Comparison of ENCODE assay signal across 9 cellular contexts in the genomic region with DNA sequence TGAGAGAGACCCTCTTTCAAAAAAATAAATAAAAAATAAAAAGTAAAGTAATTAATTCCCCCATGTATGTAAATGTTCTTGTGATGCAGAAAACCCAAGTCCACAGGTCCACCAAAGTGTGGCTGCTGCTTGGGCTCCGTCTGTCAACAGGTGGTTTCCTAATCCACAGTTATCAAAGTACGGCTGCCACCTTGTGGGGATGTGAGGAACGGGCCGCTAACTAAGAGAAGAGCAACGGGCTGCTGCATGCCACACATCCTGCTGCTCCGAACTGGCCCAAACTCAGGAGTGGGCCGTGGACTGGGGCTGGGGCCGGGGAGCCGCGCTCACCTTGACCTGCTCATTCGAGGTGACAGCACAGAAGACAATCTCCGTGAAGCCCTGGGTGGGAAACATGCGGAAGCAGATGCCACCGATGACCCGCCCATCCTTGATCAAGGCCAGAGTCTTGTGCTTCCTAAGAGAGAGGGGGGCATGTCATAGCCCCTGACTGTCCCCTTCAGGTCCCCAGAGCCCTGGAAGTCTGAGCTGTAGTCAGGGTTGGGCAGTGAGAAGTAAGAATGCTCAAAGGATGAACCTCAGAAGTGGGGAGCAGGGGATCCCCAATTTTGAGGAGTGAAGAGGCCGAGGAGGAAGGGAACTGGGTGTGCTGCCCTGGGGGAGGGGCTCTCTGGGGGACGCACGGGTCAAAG. TPM values are rescaled to one million over a fixed set of nuclear protein-coding genes. Genes with fewer than 3 reads are reported as not detected.
DNase-seq lines count a peak whose midpoint lies in the region; ATAC-seq and TF ChIP-seq lines count a peak whose summit lies in the region.
"Had no signal": no experiment of that assay in that cellular context is flagged by ENCODE, and none has a peak within 500 bp of the region (broad histone marks: within the 10 kb centered on the region; RNA-seq: fewer than 3 reads in every experiment).

No MANE protein-coding gene starts in this region.

- H2AFZ ChIP-seq in GM23338 = no peak overlapping the region

- peak; percentile 59 for TF ChIP-seq CTCF in A673 (conservative IDR thresholded peaks at IDR 0.05; ENCODE audit: low read depth, low read length)
- TF ChIP-seq CTCF in GM23338 (conservative IDR thresholded peaks at IDR 0.05; ENCODE audit: low read depth in 2 of 2) = peak; percentile 82 to 92
- TF ChIP-seq CTCF in WI38 (IDR thresholded peaks at IDR 0.05; ENCODE audit: low read depth, low read length) = peak; percentile 78

- H4K20me1 ChIP-seq in GM23338 (replicated peaks; ENCODE audit: insufficient read depth) = 0 out of 2 replicates have a peak, but pooled peaks cover 5% of the 10 kb centered on the region

- H3K9me3 ChIP-seq in A673 (ENCODE audit: low read depth, low read length, poor library complexity, severe bottlenecking) = no peaks in the 10 kb centered on the region

- H3K4me3 Mint-ChIP-seq in GM23338 = no peak overlapping the region
- H3K4me3 Mint-ChIP-seq: stimulated activated naive CD8-positive, alpha-beta T cell treated with anti-CD3 and anti-CD28 coated beads, Interleukin-15, Interleukin-2, amounts not matched to agents 100 ng/mL and 50 ng/mL, for 24 hours had no signal

- no peak overlapping the region for H3K4me3 ChIP-seq in A673 (ENCODE audit: low read depth, low read length, poor library complexity, severe bottlenecking)
- no peak overlapping the region for H3K4me3 ChIP-seq in GM23338
- H3K4me3 ChIP-seq in WI38 (ENCODE audit: low read depth, low read length) = no peak overlapping the region

- no peak overlapping the region for H3K27ac ChIP-seq in A673 (ENCODE audit: low read depth, low read length, poor library complexity, severe bottlenecking)
- H3K27ac ChIP-seq in GM23338 (ENCODE audit: low read depth) = peak overlapping the region; percentile 26; the same call in 1 of the 2 replicates

- H3K36me3 Mint-ChIP-seq in GM23338 (ENCODE audit: low read depth) = peaks cover 32% of the 10 kb centered on the region

- CTCF ChIA-PET in A673 (lab: Charles Lee) = no interaction called here

- H3K79me2 ChIP-seq in GM23338 (replicated peaks; ENCODE audit: insufficient read depth) = no peaks in the 10 kb centered on the region

- H3F3A ChIP-seq in GM23338 (replicated peaks; ENCODE audit: low read depth) = peaks cover 8% of the 10 kb centered on the region; the same call in 1 of the 2 replicates

- H3K27me3 ChIP-seq in A673 (replicated peaks; ENCODE audit: insufficient read depth, low read depth, low read length, poor library complexity) (no peaks in the 10 kb centered on the region), GM23338 (ENCODE audit: insufficient read depth) (no peaks in the 10 kb centered on the region)

- peaks cover 21% of the 10 kb centered on the region for H3K27me3 Mint-ChIP-seq in GM23338 (ENCODE audit: insufficient read depth, low read depth, poor library complexity)
- H3K27me3 Mint-ChIP-seq: stimulated activated naive CD8-positive, alpha-beta T cell treated with anti-CD3 and anti-CD28 coated beads, Interleukin-15, Interleukin-2, amounts not matched to agents 100 ng/mL and 50 ng/mL, for 24 hours had no signal

- intact Hi-C loops in A673 (cut with micrococcal nuclease; ENCODE audit: unreplicated experiment) = loop anchor here (2.0 to 5.0 kb wide), 2 partner anchors 92 to 150 kb away; a partner anchor contains a TSS

- H3K36me3 ChIP-seq in A673 (ENCODE audit: insufficient read depth, low read length, poor library complexity, severe bottlenecking) (peaks cover 12% of the 10 kb centered on the region), GM23338 (ENCODE audit: insufficient read depth) (no peaks in the 10 kb centered on the region; the same call in 1 of the 2 replicates)

- H3K27ac Mint-ChIP-seq in GM23338 = no peak overlapping the region
- H3K27ac Mint-ChIP-seq: stimulated activated naive CD8-positive, alpha-beta T cell treated with anti-CD3 and anti-CD28 coated beads, Interleukin-15, Interleukin-2, amounts not matched to agents 100 ng/mL and 50 ng/mL, for 24 hours had no signal

- H3K4me1 Mint-ChIP-seq in GM23338 = peaks cover 21% of the 10 kb centered on the region

- DNase-seq in A673 (ENCODE audit: low spot score) (peak; percentile 73), GM23338 (ENCODE audit: low spot score) (peak; percentile 96), NCI-H345 (lab: John Stamatoyannopoulos, UW) (peak; percentile 59), T47D (ENCODE audit: low read depth in 1 of 2, low spot score in 1 of 2) (peak; percentile 85 to 92), islet precursor cell (peak; percentile 95)
- DNase-seq in stimulated activated CD4-positive, alpha-beta T cell treated with anti-CD3 and anti-CD28 coated beads, Interleukin-1b, Interleukin-23, amount 100 ng/mL, for 24 hours (ENCODE audit: low read depth in 4 of 4, low spot score in 1 of 4) = peak; percentile 56 to 70 (median 64)

- in situ Hi-C loops in T47D (cut with HindIII; ENCODE audit: low pct_unique_long_range_greater_than_20kb, low sequenced_read_pairs) = no loop called here

- H3K9me3 Mint-ChIP-seq in GM23338 = no peaks in the 10 kb centered on the region; the same call in 2 of the 3 replicates
- H3K9me3 Mint-ChIP-seq: stimulated activated naive CD8-positive, alpha-beta T cell treated with anti-CD3 and anti-CD28 coated beads, Interleukin-15, Interleukin-2, amounts not matched to agents 100 ng/mL and 50 ng/mL, for 24 hours had no signal

- no peak overlapping the region for H3K4me2 ChIP-seq in GM23338

- POLR2A ChIA-PET in A673 (lab: Charles Lee; ENCODE audit: low non-redundant PET) = no interaction called here

- peak; percentile 26 for ATAC-seq in GM23338
- no peak for ATAC-seq in HG03095 (IDR thresholded peaks at IDR 0.05; ENCODE audit: unreplicated experiment)

- no peaks in the 10 kb centered on the region for H3K9me2 ChIP-seq in GM23338 (ENCODE audit: insufficient read depth)

- H3K4me1 ChIP-seq in A673 (ENCODE audit: insufficient read depth, low read length, poor library complexity, severe bottlenecking) = no peaks in the 10 kb centered on the region
- peaks cover 11% of the 10 kb centered on the region; the same call in 1 of the 2 replicates for H3K4me1 ChIP-seq in GM23338 (ENCODE audit: insufficient read depth)

- no TSS peak for BruUV-seq in A673 (replicated peaks; lab: Mats Ljungman, UMichigan)

TF ChIP-seq in GM23338, 12 proteins besides CTCF, POLR2A, EP300 and RAD21:
- TF ChIP-seq EZH2 (IDR thresholded peaks at IDR 0.05; ENCODE audit: low read depth, unreplicated experiment) (no peak), POLR2AphosphoS5 (IDR thresholded peaks at IDR 0.05; ENCODE audit: low read depth) (no peak), JUNB (IDR thresholded peaks at IDR 0.05; ENCODE audit: unreplicated experiment) (no peak), EZH2phosphoT487 (IDR thresholded peaks at IDR 0.05; ENCODE audit: unreplicated experiment) (no peak), ZNF331 (CRISPR knock-in tag; IDR thresholded peaks at IDR 0.05; ENCODE audit: low read depth) (no peak)
- TF ChIP-seq, protein P1, sequence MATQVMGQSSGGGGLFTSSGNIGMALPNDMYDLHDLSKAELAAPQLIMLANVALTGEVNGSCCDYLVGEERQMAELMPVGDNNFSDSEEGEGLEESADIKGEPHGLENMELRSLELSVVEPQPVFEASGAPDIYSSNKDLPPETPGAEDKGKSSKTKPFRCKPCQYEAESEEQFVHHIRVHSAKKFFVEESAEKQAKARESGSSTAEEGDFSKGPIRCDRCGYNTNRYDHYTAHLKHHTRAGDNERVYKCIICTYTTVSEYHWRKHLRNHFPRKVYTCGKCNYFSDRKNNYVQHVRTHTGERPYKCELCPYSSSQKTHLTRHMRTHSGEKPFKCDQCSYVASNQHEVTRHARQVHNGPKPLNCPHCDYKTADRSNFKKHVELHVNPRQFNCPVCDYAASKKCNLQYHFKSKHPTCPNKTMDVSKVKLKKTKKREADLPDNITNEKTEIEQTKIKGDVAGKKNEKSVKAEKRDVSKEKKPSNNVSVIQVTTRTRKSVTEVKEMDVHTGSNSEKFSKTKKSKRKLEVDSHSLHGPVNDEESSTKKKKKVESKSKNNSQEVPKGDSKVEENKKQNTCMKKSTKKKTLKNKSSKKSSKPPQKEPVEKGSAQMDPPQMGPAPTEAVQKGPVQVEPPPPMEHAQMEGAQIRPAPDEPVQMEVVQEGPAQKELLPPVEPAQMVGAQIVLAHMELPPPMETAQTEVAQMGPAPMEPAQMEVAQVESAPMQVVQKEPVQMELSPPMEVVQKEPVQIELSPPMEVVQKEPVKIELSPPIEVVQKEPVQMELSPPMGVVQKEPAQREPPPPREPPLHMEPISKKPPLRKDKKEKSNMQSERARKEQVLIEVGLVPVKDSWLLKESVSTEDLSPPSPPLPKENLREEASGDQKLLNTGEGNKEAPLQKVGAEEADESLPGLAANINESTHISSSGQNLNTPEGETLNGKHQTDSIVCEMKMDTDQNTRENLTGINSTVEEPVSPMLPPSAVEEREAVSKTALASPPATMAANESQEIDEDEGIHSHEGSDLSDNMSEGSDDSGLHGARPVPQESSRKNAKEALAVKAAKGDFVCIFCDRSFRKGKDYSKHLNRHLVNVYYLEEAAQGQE (IDR thresholded peaks at IDR 0.05; ENCODE audit: unreplicated experiment) = no peak

RNA-seq across cellular contexts. Expression of a gene that starts 4.3 kb away (rescaled TPM):
- 28.6 and 30.3 TPM in 2 replicates for total RNA-seq in A673 (2021)
- total RNA-seq in GM23338 (2014; rRNA removed; shearing (Covaris generic)) = 25.2 and 44.5 TPM in 2 replicates
- polyA plus RNA-seq in GM23338 (2016; fragmentation: Nextera tagmentation; extraction: Ambion mirVana) = 13.9 and 16.4 TPM in 2 replicates

RNA-seq across cellular contexts. Expression of a gene that starts 4.3 kb away (rescaled TPM):
- 2.1 and 3.3 TPM in 2 replicates for total RNA-seq in A673 (2021)
- 4.1 and 10.5 TPM in 2 replicates for total RNA-seq in GM23338 (2014; rRNA removed; shearing (Covaris generic))
- polyA plus RNA-seq in GM23338 (2016; fragmentation: Nextera tagmentation; extraction: Ambion mirVana) = 5.4 and 6.6 TPM in 2 replicates

RNA-seq across cellular contexts. Expression of a gene that starts 5.8 kb away (rescaled TPM):
- total RNA-seq in A673 (2021) = not detected in 2 replicates
- total RNA-seq in GM23338 (2014; rRNA removed; shearing (Covaris generic)) = 0.52 TPM in 1 of 2 replicates, not detected in the other
- polyA plus RNA-seq in GM23338 (2016; fragmentation: Nextera tagmentation; extraction: Ambion mirVana) = 0.26 and 0.31 TPM in 2 replicates

RNA-seq across cellular contexts. Expression of a gene that starts 18.6 kb away (rescaled TPM):
- total RNA-seq in A673 (2021) = 0.15 and 0.17 TPM in 2 replicates
- 1.9 and 4.6 TPM in 2 replicates for total RNA-seq in GM23338 (2014; rRNA removed; shearing (Covaris generic))
- 2.5 and 3.1 TPM in 2 replicates for polyA plus RNA-seq in GM23338 (2016; fragmentation: Nextera tagmentation; extraction: Ambion mirVana)

RNA-seq across cellular contexts. Expression of a gene that starts 37.9 kb away (rescaled TPM):
- total RNA-seq in A673 (2021) = 65.1 and 67.5 TPM in 2 replicates
- total RNA-seq in GM23338 (2014; rRNA removed; shearing (Covaris generic)) = 53.2 and 64.2 TPM in 2 replicates
- polyA plus RNA-seq in GM23338 (2016; fragmentation: Nextera tagmentation; extraction: Ambion mirVana) = 23.9 and 28.2 TPM in 2 replicates
